In genomic region chr4:60868232-60868960, GRCh38 we compare ENCODE assay signal across 36 cellular contexts.
"Had no signal": no experiment of that assay in that cellular context is flagged by ENCODE, and none has a peak within 500 bp of the region (broad histone marks: within the 10 kb centered on the region; RNA-seq: fewer than 3 reads in every experiment).

No MANE protein-coding gene starts in this region.

- H3K27ac ChIP-seq: ascending aorta, cardiac muscle cell, coronary artery, VCaP had no signal

- H3K27ac Mint-ChIP-seq: activated B cell treated with CpG ODN at 0.5 μM for 24 hours; activated CD4-positive, alpha-beta memory T cell treated with anti-CD3 and anti-CD28 coated beads for 36 hours; activated CD8-positive, alpha-beta memory T cell treated with anti-CD3 and anti-CD28 coated beads, Interleukin-2, amount 10 ng/mL, durations not matched to agents 7 days and 5 days; activated naive CD4-positive, alpha-beta T cell treated with anti-CD3 and anti-CD28 coated beads, Interleukin-2, amount 50 U/mL, for 24 hours; activated naive CD8-positive, alpha-beta T cell treated with anti-CD3 and anti-CD28 coated beads, Interleukin-2, amount 10 ng/mL, durations not matched to agents 7 days and 5 days; activated T-cell treated with anti-CD3 and anti-CD28 coated beads, Interleukin-2, amount 50 U/mL, for 72 hours; activated T-helper 17 cell treated with anti-CD3 and anti-CD28 coated beads, Interleukin-2, amount 50 U/mL, for 72 hours had no signal

- H3K9me3 ChIP-seq: ascending aorta, MG63 had no signal

- H3K36me3 ChIP-seq: ascending aorta, cardiac muscle cell, MG63 had no signal

- DNase-seq: activated B cell treated with CpG ODN at 0.5 μM for 24 hours; activated CD4-positive, alpha-beta memory T cell treated with anti-CD3 and anti-CD28 coated beads for 36 hours; activated CD4-positive, alpha-beta T cell treated with anti-CD3 and anti-CD28 coated beads for 4 hours; activated CD4-positive, alpha-beta T cell treated with anti-CD3 and anti-CD28 coated beads, Interleukin-2, amount 50 U/mL, for 1 hour; activated CD4-positive, CD25-positive, alpha-beta regulatory T cell treated with anti-CD3 and anti-CD28 coated beads, Interleukin-2, amount 50 U/mL, for 72 hours; activated CD8-positive, alpha-beta memory T cell treated with anti-CD3 and anti-CD28 coated beads for 24 hours; activated CD8-positive, alpha-beta memory T cell treated with anti-CD3 and anti-CD28 coated beads, Interleukin-2, amount 10 ng/mL, durations not matched to agents 7 days and 5 days; activated CD8-positive, alpha-beta memory T cell treated with anti-CD3 and anti-CD28 coated beads, Interleukin-2, amount 50 U/mL, for 48 hours; activated gamma-delta T cell; activated naive CD4-positive, alpha-beta T cell treated with Interleukin-2 at 50 U/mL for 16 hours; activated naive CD8-positive, alpha-beta T cell treated with anti-CD3 and anti-CD28 coated beads, Interleukin-2, amount 10 ng/mL, durations not matched to agents 7 days and 5 days; activated T-cell treated with anti-CD3 and anti-CD28 coated beads, Interleukin-2, amount 50 U/mL, for 72 hours; amygdala; Kasumi-1; MG63; MV-4-11; NCI-H1092; NCI-H1436 treated with DMSO at 0.1 percent for 48 hours; NCI-H1694 treated with DMSO at 0.1 percent for 48 hours; NCI-H2029; NCI-H2171; NCI-H510A; NCI-H526; NCI-H748 treated with DMSO at 0.1 percent for 48 hours; Right ventricle myocardium superior; SW 1271; T-helper 1 cell; T-helper 2 cell; T-helper 9 cell had no signal

- H3K27me3 ChIP-seq: ascending aorta, cardiac muscle cell, MG63 had no signal

- H3K4me3 Mint-ChIP-seq: activated B cell treated with CpG ODN at 0.5 μM for 24 hours; activated CD4-positive, alpha-beta memory T cell treated with anti-CD3 and anti-CD28 coated beads for 36 hours; activated CD8-positive, alpha-beta memory T cell treated with anti-CD3 and anti-CD28 coated beads, Interleukin-2, amount 10 ng/mL, durations not matched to agents 7 days and 5 days; activated naive CD4-positive, alpha-beta T cell treated with anti-CD3 and anti-CD28 coated beads, Interleukin-2, amount 50 U/mL, for 24 hours; activated naive CD8-positive, alpha-beta T cell treated with anti-CD3 and anti-CD28 coated beads, Interleukin-2, amount 10 ng/mL, durations not matched to agents 7 days and 5 days; activated T-cell treated with anti-CD3 and anti-CD28 coated beads, Interleukin-2, amount 50 U/mL, for 72 hours; activated T-helper 17 cell treated with anti-CD3 and anti-CD28 coated beads, Interleukin-2, amount 50 U/mL, for 72 hours; central memory CD8-positive, alpha-beta T cell had no signal

- H3K27me3 Mint-ChIP-seq: activated B cell treated with CpG ODN at 0.5 μM for 24 hours; activated CD4-positive, alpha-beta memory T cell treated with anti-CD3 and anti-CD28 coated beads for 36 hours; activated CD8-positive, alpha-beta memory T cell treated with anti-CD3 and anti-CD28 coated beads, Interleukin-2, amount 10 ng/mL, durations not matched to agents 7 days and 5 days; activated naive CD4-positive, alpha-beta T cell treated with anti-CD3 and anti-CD28 coated beads, Interleukin-2, amount 50 U/mL, for 24 hours; activated naive CD8-positive, alpha-beta T cell treated with anti-CD3 and anti-CD28 coated beads, Interleukin-2, amount 10 ng/mL, durations not matched to agents 7 days and 5 days; activated T-helper 17 cell treated with anti-CD3 and anti-CD28 coated beads, Interleukin-2, amount 50 U/mL, for 72 hours; central memory CD8-positive, alpha-beta T cell had no signal

- H3K4me3 ChIP-seq: ascending aorta, cardiac muscle cell, coronary artery, MG63 had no signal

- H3K4me1 ChIP-seq: ascending aorta had no signal

- H3K4me1 Mint-ChIP-seq: activated B cell treated with CpG ODN at 0.5 μM for 24 hours; activated CD8-positive, alpha-beta memory T cell treated with anti-CD3 and anti-CD28 coated beads, Interleukin-2, amount 10 ng/mL, durations not matched to agents 7 days and 5 days; activated naive CD4-positive, alpha-beta T cell treated with anti-CD3 and anti-CD28 coated beads, Interleukin-2, amount 50 U/mL, for 24 hours; activated naive CD8-positive, alpha-beta T cell treated with anti-CD3 and anti-CD28 coated beads, Interleukin-2, amount 10 ng/mL, durations not matched to agents 7 days and 5 days; activated T-helper 17 cell treated with anti-CD3 and anti-CD28 coated beads, Interleukin-2, amount 50 U/mL, for 72 hours; central memory CD8-positive, alpha-beta T cell had no signal

- H3K36me3 Mint-ChIP-seq: activated CD4-positive, alpha-beta memory T cell treated with anti-CD3 and anti-CD28 coated beads for 36 hours; activated CD8-positive, alpha-beta memory T cell treated with anti-CD3 and anti-CD28 coated beads, Interleukin-2, amount 10 ng/mL, durations not matched to agents 7 days and 5 days; activated naive CD4-positive, alpha-beta T cell treated with anti-CD3 and anti-CD28 coated beads, Interleukin-2, amount 50 U/mL, for 24 hours; activated naive CD8-positive, alpha-beta T cell treated with anti-CD3 and anti-CD28 coated beads, Interleukin-2, amount 10 ng/mL, durations not matched to agents 7 days and 5 days had no signal

- ATAC-seq: activated CD8-positive, alpha-beta memory T cell treated with anti-CD3 and anti-CD28 coated beads, Interleukin-2, amount 10 ng/mL, durations not matched to agents 7 days and 5 days; activated T-cell treated with anti-CD3 and anti-CD28 coated beads, Interleukin-2, amount 50 U/mL, for 72 hours; activated T-helper 17 cell treated with anti-CD3 and anti-CD28 coated beads, Interleukin-2, amount 50 U/mL, for 72 hours had no signal
